Comparison of ENCODE assay signal across 9 cellular contexts in the genomic region with DNA sequence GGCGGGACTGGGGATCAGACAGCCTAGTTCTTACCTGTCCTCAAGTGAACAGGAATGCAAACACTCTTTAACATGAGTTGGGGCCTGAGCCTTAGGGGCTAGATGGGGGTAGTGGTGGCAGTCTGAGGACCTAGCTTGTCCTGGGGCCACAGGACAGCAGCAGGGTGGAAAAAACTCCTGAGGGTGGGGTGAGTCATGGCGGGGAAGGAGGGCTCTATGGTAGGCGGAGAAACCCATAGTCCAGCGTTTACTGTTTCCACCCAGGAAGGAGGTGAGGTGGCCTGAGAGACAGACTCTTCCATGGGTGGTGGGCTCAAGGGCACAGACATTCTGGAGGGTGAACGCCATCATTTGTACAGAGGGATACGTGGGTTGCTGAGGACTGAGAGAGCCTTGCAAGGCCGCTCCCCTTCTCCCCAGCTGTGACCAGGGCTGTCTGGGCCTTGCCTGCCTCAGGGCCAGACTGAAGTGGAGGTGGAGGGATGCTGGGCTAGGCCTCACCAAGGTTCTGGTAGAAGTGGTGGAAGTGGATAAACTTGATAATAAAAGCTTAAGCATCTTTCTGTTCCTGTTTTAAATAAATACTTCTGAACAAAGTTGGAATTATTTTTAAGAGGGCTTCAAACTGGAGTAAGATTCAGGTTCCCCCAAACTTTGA. TPM values are rescaled to one million over a fixed set of nuclear protein-coding genes. Genes with fewer than 3 reads are reported as not detected.
DNase-seq lines count a peak whose midpoint lies in the region; ATAC-seq, FAIRE-seq and TF ChIP-seq lines count a peak whose summit lies in the region.
"Had no signal": no experiment of that assay in that cellular context is flagged by ENCODE, and none has a peak within 500 bp of the region (broad histone marks: within the 10 kb centered on the region; RNA-seq: fewer than 3 reads in every experiment).

No MANE protein-coding gene starts in this region.

- H3K79me2 ChIP-seq in keratinocyte (ENCODE audit: control insufficient read depth, insufficient read depth, low read length) = peaks cover 27% of the 10 kb centered on the region

- H3K9me1 ChIP-seq in keratinocyte (ENCODE audit: control insufficient read depth, extremely low read depth, insufficient read depth, low read length) = no peaks in the 10 kb centered on the region

- peak overlapping the region; percentile 96 for H2AFZ ChIP-seq in keratinocyte (ENCODE audit: control insufficient read depth, low read length)

- no peaks in the 10 kb centered on the region for H3K27me3 Mint-ChIP-seq in activated CD8-positive, alpha-beta memory T cell treated with anti-CD3 and anti-CD28 coated beads, Interleukin-2, amount 10 ng/mL, durations not matched to agents 7 days and 5 days
- H3K27me3 Mint-ChIP-seq in activated T-helper 1 cell treated with anti-CD3 and anti-CD28 coated beads, Interleukin-12 subunit alpha, Interleukin-12 subunit beta, Interleukin-2, Interleukin-4 antibody, amounts not matched to agents 30 ng/mL and 10 ng/mL and 1 ng/mL, durations not matched to agents 14 hours and 24 hours and 36 hours (ENCODE audit: insufficient read depth) = no peaks in the 10 kb centered on the region

- H4K20me1 ChIP-seq in keratinocyte (ENCODE audit: control insufficient read depth, extremely low read depth, insufficient read depth, low read length) = no peaks in the 10 kb centered on the region

- no peak for FAIRE-seq in keratinocyte (lab: Jason Lieb, UNC)

- no peaks in the 10 kb centered on the region for H3K27me3 ChIP-seq in keratinocyte (ENCODE audit: control insufficient read depth, extremely low read depth, insufficient read depth, low read length)
- no peaks in the 10 kb centered on the region for H3K27me3 ChIP-seq in suprapubic skin

- dilution Hi-C loops in keratinocyte (cut with MboI; ENCODE audit: extremely low pct_ligation_motif_present, low sequenced_read_pairs) = no loop called here

- peaks cover 34% of the 10 kb centered on the region for H3K4me1 Mint-ChIP-seq in activated CD8-positive, alpha-beta memory T cell treated with anti-CD3 and anti-CD28 coated beads, Interleukin-2, amount 10 ng/mL, durations not matched to agents 7 days and 5 days
- peaks cover 38% of the 10 kb centered on the region for H3K4me1 Mint-ChIP-seq in activated T-helper 1 cell treated with anti-CD3 and anti-CD28 coated beads, Interleukin-12 subunit alpha, Interleukin-12 subunit beta, Interleukin-2, Interleukin-4 antibody, amounts not matched to agents 30 ng/mL and 10 ng/mL and 1 ng/mL, durations not matched to agents 14 hours and 24 hours and 36 hours (ENCODE audit: low read depth)

- TF ChIP-seq CTCF in keratinocyte (optimal IDR thresholded peaks at IDR 0.05 in 1 of 3, IDR thresholded peaks at IDR 0.05 in 1 of 3, conservative IDR thresholded peaks at IDR 0.05 in 1 of 3; ENCODE audit: extremely low read depth in 1 of 3, insufficient read depth in 2 of 3, low read length in 3 of 3) (no peak), suprapubic skin (IDR thresholded peaks at IDR 0.05) (no peak)

- no peak for DNase-seq in activated CD8-positive, alpha-beta memory T cell treated with anti-CD3 and anti-CD28 coated beads, Interleukin-2, amount 10 ng/mL, durations not matched to agents 7 days and 5 days
- no peak for DNase-seq in activated CD8-positive, alpha-beta memory T cell treated with anti-CD3 and anti-CD28 coated beads for 24 hours
- DNase-seq in activated T-helper 1 cell treated with anti-CD3 and anti-CD28 coated beads, Interleukin-12 subunit alpha, Interleukin-12 subunit beta, Interleukin-2, Interleukin-4 antibody, amounts not matched to agents 30 ng/mL and 10 ng/mL and 1 ng/mL, durations not matched to agents 14 hours and 24 hours and 36 hours (ENCODE audit: low spot score) = no peak
- DNase-seq in keratinocyte (ENCODE audit: low read depth, low spot score) = no peak
- no peak for DNase-seq in suprapubic skin (ENCODE audit: low spot score in 2 of 2)
- DNase-seq in kidney tubule cell (ENCODE audit: low spot score) = no peak
- no peak for DNase-seq in NCI-H526 treated with DMSO at 0.1 percent for 48 hours (lab: John Stamatoyannopoulos, UW)

- TF ChIP-seq POLR2A in suprapubic skin (IDR thresholded peaks at IDR 0.05) = no peak

- H3K36me3 ChIP-seq in keratinocyte (ENCODE audit: control insufficient read depth in 2 of 2, extremely low read depth in 1 of 2, insufficient read depth in 2 of 2, low read length in 2 of 2) (no peaks in the 10 kb centered on the region), suprapubic skin (no peaks in the 10 kb centered on the region)

- H3K4me3 Mint-ChIP-seq in activated CD8-positive, alpha-beta memory T cell treated with anti-CD3 and anti-CD28 coated beads, Interleukin-2, amount 10 ng/mL, durations not matched to agents 7 days and 5 days = peak overlapping the region; percentile 86
- H3K4me3 Mint-ChIP-seq in activated T-helper 1 cell treated with anti-CD3 and anti-CD28 coated beads, Interleukin-12 subunit alpha, Interleukin-12 subunit beta, Interleukin-2, Interleukin-4 antibody, amounts not matched to agents 30 ng/mL and 10 ng/mL and 1 ng/mL, durations not matched to agents 14 hours and 24 hours and 36 hours = peak overlapping the region; percentile 88

- no peak for TF ChIP-seq EP300 in suprapubic skin (IDR thresholded peaks at IDR 0.05)

- H3K27ac ChIP-seq in keratinocyte (ENCODE audit: control insufficient read depth, insufficient read depth, low read length) (no peak overlapping the region), suprapubic skin (no peak overlapping the region)

- peak overlapping the region; percentile 81 for H3K9ac ChIP-seq in keratinocyte (ENCODE audit: control insufficient read depth, extremely low read depth, insufficient read depth, low read length)

- H3K4me1 ChIP-seq in keratinocyte (ENCODE audit: control insufficient read depth, extremely low read depth, insufficient read depth, low read length) (peaks cover 15% of the 10 kb centered on the region), suprapubic skin (peaks cover 26% of the 10 kb centered on the region)

- 88% methylated on average over 7 of the region's 7 CpGs for WGBS in suprapubic skin

- peak overlapping the region; percentile 83 for H3K4me2 ChIP-seq in keratinocyte (ENCODE audit: control insufficient read depth, extremely low read depth, insufficient read depth, low read depth, low read length)

- peak overlapping the region; percentile 87 for H3K27ac Mint-ChIP-seq in activated CD8-positive, alpha-beta memory T cell treated with anti-CD3 and anti-CD28 coated beads, Interleukin-2, amount 10 ng/mL, durations not matched to agents 7 days and 5 days
- H3K27ac Mint-ChIP-seq in activated T-helper 1 cell treated with anti-CD3 and anti-CD28 coated beads, Interleukin-12 subunit alpha, Interleukin-12 subunit beta, Interleukin-2, Interleukin-4 antibody, amounts not matched to agents 30 ng/mL and 10 ng/mL and 1 ng/mL, durations not matched to agents 14 hours and 24 hours and 36 hours = peak overlapping the region; percentile 93

- intact Hi-C loops in activated T-helper 1 cell treated with anti-CD3 and anti-CD28 coated beads, Interleukin-12 subunit alpha, Interleukin-12 subunit beta, Interleukin-2, Interleukin-4 antibody, amounts not matched to agents 30 ng/mL and 10 ng/mL and 1 ng/mL, durations not matched to agents 14 hours and 24 hours and 36 hours (cut with micrococcal nuclease) = loop anchor here (2.0 to 5.0 kb wide), 5 partner anchors 71 to 1506 kb away; a partner anchor contains a TSS

- H3K4me3 ChIP-seq in keratinocyte (ENCODE audit: control insufficient read depth in 2 of 3, extremely low read depth in 1 of 3, insufficient read depth in 2 of 3, low read depth in 1 of 3, low read length in 3 of 3) (peak overlapping the region in 1 of 3 experiments; percentile 51), suprapubic skin (peak overlapping the region; percentile 73)

- CTCF ChIA-PET in activated CD8-positive, alpha-beta memory T cell treated with anti-CD3 and anti-CD28 coated beads, Interleukin-2, amount 10 ng/mL, durations not matched to agents 7 days and 5 days (lab: Charles Lee) = interaction anchor here (0.8 to 12.3 kb wide), 4 partner anchors 13 to 229 kb away, joined by 3 to 124 read pairs (median 4); a partner anchor contains a TSS

- ATAC-seq in activated CD8-positive, alpha-beta memory T cell treated with anti-CD3 and anti-CD28 coated beads, Interleukin-2, amount 10 ng/mL, durations not matched to agents 7 days and 5 days = no peak
- ATAC-seq in HG03159 (IDR thresholded peaks at IDR 0.05; ENCODE audit: unreplicated experiment) = no peak

- H3K9me3 ChIP-seq in keratinocyte (ENCODE audit: control insufficient read depth, low read depth, low read length) = no peaks in the 10 kb centered on the region
- H3K9me3 ChIP-seq in suprapubic skin = no peaks in the 10 kb centered on the region

- H3K9me3 Mint-ChIP-seq in activated CD8-positive, alpha-beta memory T cell treated with anti-CD3 and anti-CD28 coated beads, Interleukin-2, amount 10 ng/mL, durations not matched to agents 7 days and 5 days (ENCODE audit: low read depth) = no peaks in the 10 kb centered on the region
- no peaks in the 10 kb centered on the region for H3K9me3 Mint-ChIP-seq in activated T-helper 1 cell treated with anti-CD3 and anti-CD28 coated beads, Interleukin-12 subunit alpha, Interleukin-12 subunit beta, Interleukin-2, Interleukin-4 antibody, amounts not matched to agents 30 ng/mL and 10 ng/mL and 1 ng/mL, durations not matched to agents 14 hours and 24 hours and 36 hours

- no peaks in the 10 kb centered on the region for H3K36me3 Mint-ChIP-seq in activated CD8-positive, alpha-beta memory T cell treated with anti-CD3 and anti-CD28 coated beads, Interleukin-2, amount 10 ng/mL, durations not matched to agents 7 days and 5 days
- peaks cover 13% of the 10 kb centered on the region for H3K36me3 Mint-ChIP-seq in activated T-helper 1 cell treated with anti-CD3 and anti-CD28 coated beads, Interleukin-12 subunit alpha, Interleukin-12 subunit beta, Interleukin-2, Interleukin-4 antibody, amounts not matched to agents 30 ng/mL and 10 ng/mL and 1 ng/mL, durations not matched to agents 14 hours and 24 hours and 36 hours (ENCODE audit: low read depth)

RNA-seq across cellular contexts. Expression of a gene that starts 1.1 kb away (rescaled TPM):
- 10 to 100 TPM; 31.5 to 39.2 TPM for total RNA-seq in activated CD8-positive, alpha-beta memory T cell treated with anti-CD3 and anti-CD28 coated beads, Interleukin-2, amount 10 ng/mL, durations not matched to agents 7 days and 5 days
- 34.1 and 35.3 TPM in 2 replicates for total RNA-seq in activated T-helper 1 cell treated with anti-CD3 and anti-CD28 coated beads, Interleukin-12 subunit alpha, Interleukin-12 subunit beta, Interleukin-2, Interleukin-4 antibody, amounts not matched to agents 30 ng/mL and 10 ng/mL and 1 ng/mL, durations not matched to agents 14 hours and 24 hours and 36 hours
- 53.1 to 72.7 TPM (median 57.2 TPM) in 3 replicates for polyA plus RNA-seq in keratinocyte
- polyA plus RNA-seq in keratinocyte (2011; ENCODE audit: low read depth) = 3.8 TPM
- 33.1 and 58.3 TPM in 2 replicates for polyA plus RNA-seq in keratinocyte (2011; cell fraction: cytosol; rRNA removed)
- polyA plus RNA-seq in keratinocyte (2011; cell fraction: nucleus; rRNA removed) = 59.8 and 61.6 TPM in 2 replicates
- polyA plus RNA-seq in keratinocyte (2012; ENCODE audit: low replicate concordance) = 23.9 and 59.0 TPM in 2 replicates
- polyA minus RNA-seq in keratinocyte = 53.3 to 88.0 TPM (median 60.3 TPM) in 3 replicates
- 96.5 TPM for polyA minus RNA-seq in keratinocyte (2011; cell fraction: cytosol; rRNA and poly(A)+ RNA removed)
- polyA minus RNA-seq in keratinocyte (2011; cell fraction: nucleus; rRNA and poly(A)+ RNA removed) = 34.6 and 35.3 TPM in 2 replicates
- total RNA-seq in suprapubic skin = 10 to 100 TPM; 14.6 to 22.3 (median 17.7) TPM

RNA-seq across cellular contexts. Expression of a gene that starts 15.7 kb away (rescaled TPM):
- total RNA-seq in activated CD8-positive, alpha-beta memory T cell treated with anti-CD3 and anti-CD28 coated beads, Interleukin-2, amount 10 ng/mL, durations not matched to agents 7 days and 5 days = not detected
- total RNA-seq in activated T-helper 1 cell treated with anti-CD3 and anti-CD28 coated beads, Interleukin-12 subunit alpha, Interleukin-12 subunit beta, Interleukin-2, Interleukin-4 antibody, amounts not matched to agents 30 ng/mL and 10 ng/mL and 1 ng/mL, durations not matched to agents 14 hours and 24 hours and 36 hours = not detected in 2 replicates
- not detected in 3 replicates for polyA plus RNA-seq in keratinocyte
- not detected for polyA plus RNA-seq in keratinocyte (2011; ENCODE audit: low read depth)
- polyA plus RNA-seq in keratinocyte (2011; cell fraction: cytosol; rRNA removed) = not detected in 2 replicates
- polyA plus RNA-seq in keratinocyte (2011; cell fraction: nucleus; rRNA removed) = not detected in 2 replicates
- polyA plus RNA-seq in keratinocyte (2012; ENCODE audit: low replicate concordance) = not detected in 2 replicates
- not detected in 3 replicates for polyA minus RNA-seq in keratinocyte
- polyA minus RNA-seq in keratinocyte (2011; cell fraction: cytosol; rRNA and poly(A)+ RNA removed) = not detected
- not detected in 2 replicates for polyA minus RNA-seq in keratinocyte (2011; cell fraction: nucleus; rRNA and poly(A)+ RNA removed)
- total RNA-seq in suprapubic skin = not detected
- total RNA-seq: right cardiac atrium had no signal
- polyA plus RNA-seq: right cardiac atrium had no signal

RNA-seq across cellular contexts. Expression of a gene that starts 15.8 kb away (rescaled TPM):
- not detected for total RNA-seq in activated CD8-positive, alpha-beta memory T cell treated with anti-CD3 and anti-CD28 coated beads, Interleukin-2, amount 10 ng/mL, durations not matched to agents 7 days and 5 days
- total RNA-seq in activated T-helper 1 cell treated with anti-CD3 and anti-CD28 coated beads, Interleukin-12 subunit alpha, Interleukin-12 subunit beta, Interleukin-2, Interleukin-4 antibody, amounts not matched to agents 30 ng/mL and 10 ng/mL and 1 ng/mL, durations not matched to agents 14 hours and 24 hours and 36 hours = not detected in 2 replicates
- 0.21 to 1.00 TPM (median 0.69 TPM) in 3 replicates for polyA plus RNA-seq in keratinocyte
- not detected for polyA plus RNA-seq in keratinocyte (2011; ENCODE audit: low read depth)
- polyA plus RNA-seq in keratinocyte (2011; cell fraction: cytosol; rRNA removed) = 0.26 and 0.47 TPM in 2 replicates
- polyA plus RNA-seq in keratinocyte (2011; cell fraction: nucleus; rRNA removed) = 0.31 and 0.50 TPM in 2 replicates
- polyA plus RNA-seq in keratinocyte (2012; ENCODE audit: low replicate concordance) = 1.9 TPM in 1 of 2 replicates, not detected in the other
- 0.33 TPM in 1 of 3 replicates, not detected in the others for polyA minus RNA-seq in keratinocyte
- not detected for polyA minus RNA-seq in keratinocyte (2011; cell fraction: cytosol; rRNA and poly(A)+ RNA removed)
- not detected in 2 replicates for polyA minus RNA-seq in keratinocyte (2011; cell fraction: nucleus; rRNA and poly(A)+ RNA removed)
- not detected for total RNA-seq in suprapubic skin

RNA-seq across cellular contexts. Expression of a gene that starts 36.2 kb away (rescaled TPM):
- total RNA-seq in activated CD8-positive, alpha-beta memory T cell treated with anti-CD3 and anti-CD28 coated beads, Interleukin-2, amount 10 ng/mL, durations not matched to agents 7 days and 5 days = 1 to 10 TPM; 2.5 to 3.4 TPM
- total RNA-seq in activated T-helper 1 cell treated with anti-CD3 and anti-CD28 coated beads, Interleukin-12 subunit alpha, Interleukin-12 subunit beta, Interleukin-2, Interleukin-4 antibody, amounts not matched to agents 30 ng/mL and 10 ng/mL and 1 ng/mL, durations not matched to agents 14 hours and 24 hours and 36 hours = 3.1 and 3.2 TPM in 2 replicates
- polyA plus RNA-seq in keratinocyte = 4.0 to 4.6 TPM (median 4.4 TPM) in 3 replicates
- polyA plus RNA-seq in keratinocyte (2011; ENCODE audit: low read depth) = 2.4 TPM
- polyA plus RNA-seq in keratinocyte (2011; cell fraction: cytosol; rRNA removed) = 3.5 and 5.5 TPM in 2 replicates
- polyA plus RNA-seq in keratinocyte (2011; cell fraction: nucleus; rRNA removed) = 5.2 and 8.0 TPM in 2 replicates
- 3.8 and 7.6 TPM in 2 replicates for polyA plus RNA-seq in keratinocyte (2012; ENCODE audit: low replicate concordance)
- polyA minus RNA-seq in keratinocyte = 4.9 to 5.7 TPM (median 5.5 TPM) in 3 replicates
- polyA minus RNA-seq in keratinocyte (2011; cell fraction: cytosol; rRNA and poly(A)+ RNA removed) = 9.0 TPM
- polyA minus RNA-seq in keratinocyte (2011; cell fraction: nucleus; rRNA and poly(A)+ RNA removed) = 6.6 and 8.4 TPM in 2 replicates
- 1 to 10 TPM in 3 of 4 donors, under 1 TPM in 1; 0.24 to 2.8 (median 1.5) TPM for total RNA-seq in suprapubic skin
